In the genomic region with DNA sequence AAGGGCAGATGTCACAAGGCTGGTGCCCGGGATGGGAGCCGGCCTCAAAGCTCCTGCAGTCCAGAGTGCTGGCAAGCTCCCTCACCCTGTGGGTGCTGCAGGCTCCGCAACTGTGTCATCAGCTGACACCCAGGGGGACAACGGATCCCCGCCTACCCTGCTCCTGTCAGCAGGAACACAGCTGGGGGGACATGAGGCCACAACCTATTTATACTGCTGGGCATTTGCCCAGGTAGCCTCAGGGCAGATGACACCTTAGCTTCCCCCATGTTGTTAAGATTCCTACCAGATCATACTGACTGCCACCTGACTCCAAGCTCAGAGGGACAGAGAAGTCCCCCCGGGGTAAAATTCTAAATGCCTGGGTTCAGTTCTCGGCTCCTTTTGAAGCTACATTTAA, we compare ENCODE assay signal across 22 cellular contexts. TPM values are rescaled to one million over a fixed set of nuclear protein-coding genes. Genes with fewer than 3 reads are reported as not detected.
DNase-seq lines count a peak whose midpoint lies in the region; ATAC-seq and TF ChIP-seq lines count a peak whose summit lies in the region.
"Had no signal": no experiment of that assay in that cellular context is flagged by ENCODE, and none has a peak within 500 bp of the region (broad histone marks: within the 10 kb centered on the region; RNA-seq: fewer than 3 reads in every experiment).

No MANE protein-coding gene starts in this region.

- no peak overlapping the region for H3K27ac ChIP-seq in right lobe of liver
- H3K27ac ChIP-seq: HL-60, lower lobe of right lung, ovary had no signal

- no peak for TF ChIP-seq CTCF in right lobe of liver (IDR thresholded peaks at IDR 0.05)

- intact Hi-C loops in Right ventricle myocardium inferior (cut with DNase I) = no loop called here
- intact Hi-C loops in right lobe of liver (cut with DNase I) = no loop called here

- H3K4me1 ChIP-seq in right lobe of liver = peaks cover 0 to 2% (median under 1%) of the 10 kb centered on the region in 4 donors
- H3K4me1 ChIP-seq in HAP-1 = no peaks in the 10 kb centered on the region
- H3K4me1 ChIP-seq: lower lobe of right lung had no signal

- H3K27me3 Mint-ChIP-seq in activated naive CD8-positive, alpha-beta T cell treated with anti-CD3 and anti-CD28 coated beads for 36 hours = no peaks in the 10 kb centered on the region
- no peaks in the 10 kb centered on the region for H3K27me3 Mint-ChIP-seq in activated naive CD8-positive, alpha-beta T cell treated with anti-CD3 and anti-CD28 coated beads, Interleukin-2, amount 50 U/mL, for 24 hours
- H3K27me3 Mint-ChIP-seq: activated CD4-positive, alpha-beta T cell treated with anti-CD3 and anti-CD28 coated beads, Interleukin-2, amount 10 ng/mL, durations not matched to agents 7 days and 5 days; B cell; stimulated activated naive CD8-positive, alpha-beta T cell treated with anti-CD3 and anti-CD28 coated beads, Interleukin-15, Interleukin-2, amounts not matched to agents 100 ng/mL and 50 ng/mL, for 24 hours; type B pancreatic cell had no signal

- H3K27me3 ChIP-seq in right lobe of liver (no peaks in the 10 kb centered on the region), HAP-1 (ENCODE audit: low read depth) (no peaks in the 10 kb centered on the region)
- H3K27me3 ChIP-seq: ovary had no signal

- no peak for DNase-seq in activated naive CD8-positive, alpha-beta T cell treated with anti-CD3 and anti-CD28 coated beads for 36 hours
- no peak for DNase-seq in activated naive CD8-positive, alpha-beta T cell treated with anti-CD3 and anti-CD28 coated beads, Interleukin-2, amount 50 U/mL, for 24 hours
- DNase-seq in Right ventricle myocardium inferior (ENCODE audit: missing footprints) (no peak), right lobe of liver (no peak), HAP-1 (ENCODE audit: low spot score in 2 of 2) (no peak), T-helper 1 cell (no peak)
- DNase-seq: activated CD4-positive, alpha-beta T cell treated with anti-CD3 and anti-CD28 coated beads, Interleukin-2, amount 10 ng/mL, durations not matched to agents 7 days and 5 days; activated naive CD4-positive, alpha-beta T cell; cerebellar nuclear complex; effector CD8-positive, alpha-beta T cell; lower lobe of right lung; NCI-H2081; NCI-H510A treated with DMSO at 0.1 percent for 48 hours; ovary; stimulated activated CD4-positive, alpha-beta T cell treated with anti-CD3 and anti-CD28 coated beads, Interleukin-2, amount 100 ng/mL, for 24 hours had no signal

- H3K36me3 ChIP-seq in right lobe of liver = peaks cover 0 to 16% (median 3%) of the 10 kb centered on the region in 4 donors
- H3K36me3 ChIP-seq in HAP-1 (replicated peaks) = peaks cover 24% of the 10 kb centered on the region
- H3K36me3 ChIP-seq: ovary had no signal

- H3K27ac Mint-ChIP-seq in activated naive CD8-positive, alpha-beta T cell treated with anti-CD3 and anti-CD28 coated beads for 36 hours = peak overlapping the region; percentile 0
- H3K27ac Mint-ChIP-seq in activated naive CD8-positive, alpha-beta T cell treated with anti-CD3 and anti-CD28 coated beads, Interleukin-2, amount 50 U/mL, for 24 hours = no peak overlapping the region
- H3K27ac Mint-ChIP-seq: B cell, type B pancreatic cell had no signal

- H3K4me1 Mint-ChIP-seq in activated naive CD8-positive, alpha-beta T cell treated with anti-CD3 and anti-CD28 coated beads for 36 hours = peaks cover 9% of the 10 kb centered on the region
- H3K4me1 Mint-ChIP-seq in activated naive CD8-positive, alpha-beta T cell treated with anti-CD3 and anti-CD28 coated beads, Interleukin-2, amount 50 U/mL, for 24 hours = peaks cover 10% of the 10 kb centered on the region

- H3K36me3 Mint-ChIP-seq in activated naive CD8-positive, alpha-beta T cell treated with anti-CD3 and anti-CD28 coated beads for 36 hours = no peaks in the 10 kb centered on the region
- peaks cover 7% of the 10 kb centered on the region for H3K36me3 Mint-ChIP-seq in activated naive CD8-positive, alpha-beta T cell treated with anti-CD3 and anti-CD28 coated beads, Interleukin-2, amount 50 U/mL, for 24 hours (ENCODE audit: low read depth)

- no peaks in the 10 kb centered on the region for H3K9me3 Mint-ChIP-seq in activated naive CD8-positive, alpha-beta T cell treated with anti-CD3 and anti-CD28 coated beads for 36 hours
- no peaks in the 10 kb centered on the region for H3K9me3 Mint-ChIP-seq in activated naive CD8-positive, alpha-beta T cell treated with anti-CD3 and anti-CD28 coated beads, Interleukin-2, amount 50 U/mL, for 24 hours
- H3K9me3 Mint-ChIP-seq: activated CD4-positive, alpha-beta T cell treated with anti-CD3 and anti-CD28 coated beads, Interleukin-2, amount 10 ng/mL, durations not matched to agents 7 days and 5 days; stimulated activated naive CD8-positive, alpha-beta T cell treated with anti-CD3 and anti-CD28 coated beads, Interleukin-15, Interleukin-2, amounts not matched to agents 100 ng/mL and 50 ng/mL, for 24 hours; type B pancreatic cell had no signal

- WGBS in right lobe of liver (ENCODE audit: insufficient coverage, low coverage, low lambda C conversion rate, missing lambda C conversion rate) = 70% methylated on average over 2 of the region's 7 CpGs

- in situ Hi-C loops in HAP-1 (cut with MboI; ENCODE audit: low sequenced_read_pairs) = no loop called here

- TF ChIP-seq POLR2A in right lobe of liver (IDR thresholded peaks at IDR 0.05) = no peak

- H3K4me3 ChIP-seq in right lobe of liver = no peak overlapping the region
- H3K4me3 ChIP-seq in HAP-1 = no peak overlapping the region
- H3K4me3 ChIP-seq: K562, lower lobe of right lung, ovary had no signal

- no peak overlapping the region for H3K4me3 Mint-ChIP-seq in activated naive CD8-positive, alpha-beta T cell treated with anti-CD3 and anti-CD28 coated beads for 36 hours
- H3K4me3 Mint-ChIP-seq in activated naive CD8-positive, alpha-beta T cell treated with anti-CD3 and anti-CD28 coated beads, Interleukin-2, amount 50 U/mL, for 24 hours = no peak overlapping the region
- H3K4me3 Mint-ChIP-seq: activated CD4-positive, alpha-beta T cell treated with anti-CD3 and anti-CD28 coated beads, Interleukin-2, amount 10 ng/mL, durations not matched to agents 7 days and 5 days; B cell; stimulated activated naive CD8-positive, alpha-beta T cell treated with anti-CD3 and anti-CD28 coated beads, Interleukin-15, Interleukin-2, amounts not matched to agents 100 ng/mL and 50 ng/mL, for 24 hours; type B pancreatic cell had no signal

- ATAC-seq in activated naive CD8-positive, alpha-beta T cell treated with anti-CD3 and anti-CD28 coated beads, Interleukin-2, amount 50 U/mL, for 24 hours = no peak
- ATAC-seq in Right ventricle myocardium inferior (peak; percentile 80), right lobe of liver (peak in 3 of 4 donors; percentile 18 to 34 (median 23)), GM18502 (IDR thresholded peaks at IDR 0.05; ENCODE audit: poor library complexity, unreplicated experiment) (no peak), GM19023 (IDR thresholded peaks at IDR 0.05; ENCODE audit: unreplicated experiment) (no peak)
- ATAC-seq: K562, lower lobe of right lung had no signal

- H3K9me3 ChIP-seq in right lobe of liver (no peaks in the 10 kb centered on the region), HAP-1 (no peaks in the 10 kb centered on the region)
- H3K9me3 ChIP-seq: lower lobe of right lung, ovary had no signal

RNA-seq across cellular contexts. Expression of a gene that starts 1.2 kb away (rescaled TPM):
- 1 to 10 TPM; 2.7 to 3.2 TPM for total RNA-seq in activated naive CD8-positive, alpha-beta T cell treated with anti-CD3 and anti-CD28 coated beads for 36 hours
- total RNA-seq in Right ventricle myocardium inferior (12.7 TPM), right lobe of liver (1 to 10 TPM in 5 of 6 experiments, under 1 TPM in 1; 0.98 to 4.0 (median 2.7) TPM)

RNA-seq across cellular contexts. Expression of a gene that starts 15.2 kb away (rescaled TPM):
- 10 to 100 TPM; 22.7 to 25.2 TPM for total RNA-seq in activated naive CD8-positive, alpha-beta T cell treated with anti-CD3 and anti-CD28 coated beads for 36 hours
- total RNA-seq in Right ventricle myocardium inferior = 17.4 TPM
- 10 to 100 TPM in 3 of 6 experiments, 1 to 10 TPM in 3; 6.0 to 16.3 (median 9.7) TPM for total RNA-seq in right lobe of liver

RNA-seq across cellular contexts. Expression of a gene that starts 26.5 kb away (rescaled TPM):
- total RNA-seq in activated naive CD8-positive, alpha-beta T cell treated with anti-CD3 and anti-CD28 coated beads for 36 hours = 10 to 100 TPM; 15.5 to 17.2 TPM
- total RNA-seq in Right ventricle myocardium inferior (13.3 TPM), right lobe of liver (10 to 100 TPM; 11.5 to 37.6 (median 21.6) TPM)

RNA-seq across cellular contexts. Expression of a gene that starts 27.3 kb away (rescaled TPM):
- 1 to 10 TPM; 5.9 to 8.3 TPM for total RNA-seq in activated naive CD8-positive, alpha-beta T cell treated with anti-CD3 and anti-CD28 coated beads for 36 hours
- total RNA-seq in Right ventricle myocardium inferior (22.7 TPM), right lobe of liver (10 to 100 TPM; 11.9 to 18.9 (median 12.6) TPM)

Comparison
In these comparisons a context has a peak if more than half of its experiments do, and no peak if none do; other contexts are left out.
1. ATAC-seq: peak in Right ventricle myocardium inferior (single experiment) and right lobe of liver (3 of 4); none in activated naive CD8-positive, alpha-beta T cell treated with anti-CD3 and anti-CD28 coated beads, Interleukin-2, amount 50 U/mL, for 24 hours (single experiment), GM18502 (single experiment) and GM19023 (single experiment).